Comparison of ENCODE assay signal across 1 cellular context in the genomic region with DNA sequence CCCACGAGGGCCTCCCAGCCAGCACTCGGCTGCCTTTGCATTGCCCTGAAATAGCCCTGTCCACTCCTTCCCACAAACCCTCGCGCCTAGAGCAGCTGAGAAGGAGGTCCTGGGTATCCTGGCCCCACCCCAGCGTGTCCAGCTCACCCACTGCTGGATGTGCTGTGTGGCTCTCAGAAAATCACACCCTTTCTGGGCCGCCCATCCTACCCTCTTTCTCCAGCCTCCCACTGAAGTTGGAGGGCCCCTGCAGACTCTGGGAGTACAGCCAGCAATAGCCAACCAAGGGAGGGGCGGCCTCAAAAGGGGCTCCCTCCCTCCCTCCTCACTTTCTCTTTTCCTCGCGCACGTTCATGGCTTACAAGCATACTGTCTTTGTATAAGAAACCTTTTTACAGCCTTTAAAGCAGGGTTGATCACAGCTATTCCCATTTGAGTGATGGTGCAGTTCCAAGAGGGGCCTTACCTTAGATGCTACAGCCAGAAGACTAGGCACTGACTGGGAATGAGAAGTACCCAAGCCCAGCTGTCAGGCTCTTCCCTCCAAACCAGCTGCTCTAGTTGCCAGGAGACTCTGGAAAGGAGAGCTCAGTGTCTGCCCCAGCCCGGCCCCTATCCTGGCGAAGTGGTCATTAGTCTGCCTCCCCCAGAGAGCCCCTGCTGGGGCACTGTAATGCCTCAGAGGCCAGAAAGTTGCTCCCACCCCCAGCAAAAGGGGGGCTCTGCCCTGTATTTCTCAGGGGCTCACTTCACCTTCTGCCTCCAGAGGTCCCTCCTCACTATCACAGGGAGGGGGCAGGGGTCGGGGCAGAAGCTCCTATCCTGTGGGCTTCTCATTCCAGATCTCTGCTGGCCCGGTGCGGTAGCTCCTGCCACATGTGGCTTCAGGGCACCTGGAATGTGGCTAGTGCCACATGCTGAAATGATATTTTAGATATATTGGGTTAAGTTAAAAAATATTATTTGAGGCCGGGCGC.
TF ChIP-seq lines count a peak whose summit lies in the region.

No MANE protein-coding gene starts in this region.

TF ChIP-seq in H1, 55 proteins besides CTCF, POLR2A, EP300 and RAD21:
- TF ChIP-seq CTBP2 (IDR thresholded peaks at IDR 0.05; ENCODE audit: borderline replicate concordance, insufficient read depth, insufficient read length, low read length) (no peak), SAP30 (IDR thresholded peaks at IDR 0.05; ENCODE audit: insufficient read depth, insufficient replicate concordance, low read length) (no peak), SP2 (IDR thresholded peaks at IDR 0.05; ENCODE audit: low read length) (no peak), ZNF274 (IDR thresholded peaks at IDR 0.05; ENCODE audit: borderline replicate concordance, extremely low read depth, low read length) (no peak), JUN (IDR thresholded peaks at IDR 0.05; ENCODE audit: low read depth, low read length) (no peak)
- TF ChIP-seq, protein P1, sequence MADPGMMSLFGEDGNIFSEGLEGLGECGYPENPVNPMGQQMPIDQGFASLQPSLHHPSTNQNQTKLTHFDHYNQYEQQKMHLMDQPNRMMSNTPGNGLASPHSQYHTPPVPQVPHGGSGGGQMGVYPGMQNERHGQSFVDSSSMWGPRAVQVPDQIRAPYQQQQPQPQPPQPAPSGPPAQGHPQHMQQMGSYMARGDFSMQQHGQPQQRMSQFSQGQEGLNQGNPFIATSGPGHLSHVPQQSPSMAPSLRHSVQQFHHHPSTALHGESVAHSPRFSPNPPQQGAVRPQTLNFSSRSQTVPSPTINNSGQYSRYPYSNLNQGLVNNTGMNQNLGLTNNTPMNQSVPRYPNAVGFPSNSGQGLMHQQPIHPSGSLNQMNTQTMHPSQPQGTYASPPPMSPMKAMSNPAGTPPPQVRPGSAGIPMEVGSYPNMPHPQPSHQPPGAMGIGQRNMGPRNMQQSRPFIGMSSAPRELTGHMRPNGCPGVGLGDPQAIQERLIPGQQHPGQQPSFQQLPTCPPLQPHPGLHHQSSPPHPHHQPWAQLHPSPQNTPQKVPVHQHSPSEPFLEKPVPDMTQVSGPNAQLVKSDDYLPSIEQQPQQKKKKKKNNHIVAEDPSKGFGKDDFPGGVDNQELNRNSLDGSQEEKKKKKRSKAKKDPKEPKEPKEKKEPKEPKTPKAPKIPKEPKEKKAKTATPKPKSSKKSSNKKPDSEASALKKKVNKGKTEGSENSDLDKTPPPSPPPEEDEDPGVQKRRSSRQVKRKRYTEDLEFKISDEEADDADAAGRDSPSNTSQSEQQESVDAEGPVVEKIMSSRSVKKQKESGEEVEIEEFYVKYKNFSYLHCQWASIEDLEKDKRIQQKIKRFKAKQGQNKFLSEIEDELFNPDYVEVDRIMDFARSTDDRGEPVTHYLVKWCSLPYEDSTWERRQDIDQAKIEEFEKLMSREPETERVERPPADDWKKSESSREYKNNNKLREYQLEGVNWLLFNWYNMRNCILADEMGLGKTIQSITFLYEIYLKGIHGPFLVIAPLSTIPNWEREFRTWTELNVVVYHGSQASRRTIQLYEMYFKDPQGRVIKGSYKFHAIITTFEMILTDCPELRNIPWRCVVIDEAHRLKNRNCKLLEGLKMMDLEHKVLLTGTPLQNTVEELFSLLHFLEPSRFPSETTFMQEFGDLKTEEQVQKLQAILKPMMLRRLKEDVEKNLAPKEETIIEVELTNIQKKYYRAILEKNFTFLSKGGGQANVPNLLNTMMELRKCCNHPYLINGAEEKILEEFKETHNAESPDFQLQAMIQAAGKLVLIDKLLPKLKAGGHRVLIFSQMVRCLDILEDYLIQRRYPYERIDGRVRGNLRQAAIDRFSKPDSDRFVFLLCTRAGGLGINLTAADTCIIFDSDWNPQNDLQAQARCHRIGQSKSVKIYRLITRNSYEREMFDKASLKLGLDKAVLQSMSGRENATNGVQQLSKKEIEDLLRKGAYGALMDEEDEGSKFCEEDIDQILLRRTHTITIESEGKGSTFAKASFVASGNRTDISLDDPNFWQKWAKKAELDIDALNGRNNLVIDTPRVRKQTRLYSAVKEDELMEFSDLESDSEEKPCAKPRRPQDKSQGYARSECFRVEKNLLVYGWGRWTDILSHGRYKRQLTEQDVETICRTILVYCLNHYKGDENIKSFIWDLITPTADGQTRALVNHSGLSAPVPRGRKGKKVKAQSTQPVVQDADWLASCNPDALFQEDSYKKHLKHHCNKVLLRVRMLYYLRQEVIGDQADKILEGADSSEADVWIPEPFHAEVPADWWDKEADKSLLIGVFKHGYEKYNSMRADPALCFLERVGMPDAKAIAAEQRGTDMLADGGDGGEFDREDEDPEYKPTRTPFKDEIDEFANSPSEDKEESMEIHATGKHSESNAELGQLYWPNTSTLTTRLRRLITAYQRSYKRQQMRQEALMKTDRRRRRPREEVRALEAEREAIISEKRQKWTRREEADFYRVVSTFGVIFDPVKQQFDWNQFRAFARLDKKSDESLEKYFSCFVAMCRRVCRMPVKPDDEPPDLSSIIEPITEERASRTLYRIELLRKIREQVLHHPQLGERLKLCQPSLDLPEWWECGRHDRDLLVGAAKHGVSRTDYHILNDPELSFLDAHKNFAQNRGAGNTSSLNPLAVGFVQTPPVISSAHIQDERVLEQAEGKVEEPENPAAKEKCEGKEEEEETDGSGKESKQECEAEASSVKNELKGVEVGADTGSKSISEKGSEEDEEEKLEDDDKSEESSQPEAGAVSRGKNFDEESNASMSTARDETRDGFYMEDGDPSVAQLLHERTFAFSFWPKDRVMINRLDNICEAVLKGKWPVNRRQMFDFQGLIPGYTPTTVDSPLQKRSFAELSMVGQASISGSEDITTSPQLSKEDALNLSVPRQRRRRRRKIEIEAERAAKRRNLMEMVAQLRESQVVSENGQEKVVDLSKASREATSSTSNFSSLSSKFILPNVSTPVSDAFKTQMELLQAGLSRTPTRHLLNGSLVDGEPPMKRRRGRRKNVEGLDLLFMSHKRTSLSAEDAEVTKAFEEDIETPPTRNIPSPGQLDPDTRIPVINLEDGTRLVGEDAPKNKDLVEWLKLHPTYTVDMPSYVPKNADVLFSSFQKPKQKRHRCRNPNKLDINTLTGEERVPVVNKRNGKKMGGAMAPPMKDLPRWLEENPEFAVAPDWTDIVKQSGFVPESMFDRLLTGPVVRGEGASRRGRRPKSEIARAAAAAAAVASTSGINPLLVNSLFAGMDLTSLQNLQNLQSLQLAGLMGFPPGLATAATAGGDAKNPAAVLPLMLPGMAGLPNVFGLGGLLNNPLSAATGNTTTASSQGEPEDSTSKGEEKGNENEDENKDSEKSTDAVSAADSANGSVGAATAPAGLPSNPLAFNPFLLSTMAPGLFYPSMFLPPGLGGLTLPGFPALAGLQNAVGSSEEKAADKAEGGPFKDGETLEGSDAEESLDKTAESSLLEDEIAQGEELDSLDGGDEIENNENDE (IDR thresholded peaks at IDR 0.05; ENCODE audit: insufficient replicate concordance, low read length) = no peak
TF ChIP-seq in H1: peak in this region for 0.
